In the genomic region with DNA sequence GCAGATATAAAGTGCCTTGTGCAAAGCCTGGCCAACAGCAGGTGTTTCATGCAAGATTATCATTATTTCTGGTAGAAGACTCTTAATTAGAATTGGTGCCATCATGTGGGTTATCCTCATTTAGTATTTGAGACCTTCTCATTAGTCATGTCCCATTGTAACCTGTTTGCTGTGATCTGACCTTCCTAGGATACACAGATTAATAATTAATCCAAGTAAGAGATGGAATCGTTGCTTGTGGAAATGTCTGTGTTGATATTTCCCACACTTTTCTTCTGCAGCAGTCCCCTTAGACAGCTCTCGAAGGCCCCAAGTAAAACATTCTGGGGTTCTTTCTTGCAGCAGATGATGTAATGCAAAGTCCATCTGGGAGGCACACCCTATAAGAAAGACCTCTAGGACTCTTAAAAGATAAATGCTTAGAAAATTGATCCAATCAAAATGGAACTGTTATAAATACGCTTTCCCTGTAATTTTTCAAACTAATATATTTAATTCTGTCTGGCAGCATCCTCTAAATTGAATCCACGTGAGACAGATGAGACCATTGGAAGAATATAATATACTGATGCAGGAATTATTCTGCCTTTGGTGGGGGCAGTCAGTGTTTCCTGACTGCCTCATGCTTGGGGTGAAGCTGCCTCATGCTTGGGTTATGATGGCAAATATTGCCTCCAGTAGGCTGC, we compare ENCODE assay signal across 1 cellular context.
A peak's percentile ranks its signal among the peaks of the same experiment; 100 is the strongest.
TF ChIP-seq lines count a peak whose summit lies in the region.

No MANE protein-coding gene starts in this region.

TF ChIP-seq in HepG2, 621 proteins besides CTCF, POLR2A, EP300 and RAD21 (continued from another document):
- TF ChIP-seq, protein P1, sequence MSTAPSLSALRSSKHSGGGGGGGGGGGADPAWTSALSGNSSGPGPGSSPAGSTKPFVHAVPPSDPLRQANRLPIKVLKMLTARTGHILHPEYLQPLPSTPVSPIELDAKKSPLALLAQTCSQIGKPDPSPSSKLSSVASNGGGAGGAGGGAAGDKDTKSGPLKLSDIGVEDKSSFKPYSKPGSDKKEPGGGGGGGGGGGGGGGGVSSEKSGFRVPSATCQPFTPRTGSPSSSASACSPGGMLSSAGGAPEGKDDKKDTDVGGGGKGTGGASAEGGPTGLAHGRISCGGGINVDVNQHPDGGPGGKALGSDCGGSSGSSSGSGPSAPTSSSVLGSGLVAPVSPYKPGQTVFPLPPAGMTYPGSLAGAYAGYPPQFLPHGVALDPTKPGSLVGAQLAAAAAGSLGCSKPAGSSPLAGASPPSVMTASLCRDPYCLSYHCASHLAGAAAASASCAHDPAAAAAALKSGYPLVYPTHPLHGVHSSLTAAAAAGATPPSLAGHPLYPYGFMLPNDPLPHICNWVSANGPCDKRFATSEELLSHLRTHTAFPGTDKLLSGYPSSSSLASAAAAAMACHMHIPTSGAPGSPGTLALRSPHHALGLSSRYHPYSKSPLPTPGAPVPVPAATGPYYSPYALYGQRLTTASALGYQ (CRISPR knock-in tag; IDR thresholded peaks at IDR 0.05) = no peak
- TF ChIP-seq KDM2A (CRISPR knock-in tag; IDR thresholded peaks at IDR 0.05; ENCODE audit: borderline replicate concordance, low read depth) (no peak), ZNF260 (CRISPR knock-in tag; IDR thresholded peaks at IDR 0.05; ENCODE audit: borderline replicate concordance, low read depth) (no peak), MTF1 (CRISPR knock-in tag; IDR thresholded peaks at IDR 0.05) (no peak), ZBTB8A (CRISPR knock-in tag; IDR thresholded peaks at IDR 0.05; ENCODE audit: borderline replicate concordance, low read depth) (no peak), ZSCAN9 (CRISPR knock-in tag; IDR thresholded peaks at IDR 0.05; ENCODE audit: borderline replicate concordance) (no peak), HNRNPUL1 (IDR thresholded peaks at IDR 0.05; ENCODE audit: low read depth, low read length) (0 out of 2 replicates have a peak, but pooled peaks have one; percentile 65), TEAD2 (CRISPR knock-in tag; IDR thresholded peaks at IDR 0.05) (no peak), FLYWCH1 (CRISPR knock-in tag; IDR thresholded peaks at IDR 0.05) (no peak), TOPORS (CRISPR knock-in tag; IDR thresholded peaks at IDR 0.05) (no peak)
- TF ChIP-seq, protein P2, sequence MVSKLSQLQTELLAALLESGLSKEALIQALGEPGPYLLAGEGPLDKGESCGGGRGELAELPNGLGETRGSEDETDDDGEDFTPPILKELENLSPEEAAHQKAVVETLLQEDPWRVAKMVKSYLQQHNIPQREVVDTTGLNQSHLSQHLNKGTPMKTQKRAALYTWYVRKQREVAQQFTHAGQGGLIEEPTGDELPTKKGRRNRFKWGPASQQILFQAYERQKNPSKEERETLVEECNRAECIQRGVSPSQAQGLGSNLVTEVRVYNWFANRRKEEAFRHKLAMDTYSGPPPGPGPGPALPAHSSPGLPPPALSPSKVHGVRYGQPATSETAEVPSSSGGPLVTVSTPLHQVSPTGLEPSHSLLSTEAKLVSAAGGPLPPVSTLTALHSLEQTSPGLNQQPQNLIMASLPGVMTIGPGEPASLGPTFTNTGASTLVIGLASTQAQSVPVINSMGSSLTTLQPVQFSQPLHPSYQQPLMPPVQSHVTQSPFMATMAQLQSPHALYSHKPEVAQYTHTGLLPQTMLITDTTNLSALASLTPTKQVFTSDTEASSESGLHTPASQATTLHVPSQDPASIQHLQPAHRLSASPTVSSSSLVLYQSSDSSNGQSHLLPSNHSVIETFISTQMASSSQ (IDR thresholded peaks at IDR 0.05; ENCODE audit: low read depth) = peak; percentile 81
- TF ChIP-seq, protein P2 (CRISPR knock-in tag; IDR thresholded peaks at IDR 0.05; ENCODE audit: borderline replicate concordance) = no peak; the same call in 1 of the 2 replicates
- TF ChIP-seq, protein P3, sequence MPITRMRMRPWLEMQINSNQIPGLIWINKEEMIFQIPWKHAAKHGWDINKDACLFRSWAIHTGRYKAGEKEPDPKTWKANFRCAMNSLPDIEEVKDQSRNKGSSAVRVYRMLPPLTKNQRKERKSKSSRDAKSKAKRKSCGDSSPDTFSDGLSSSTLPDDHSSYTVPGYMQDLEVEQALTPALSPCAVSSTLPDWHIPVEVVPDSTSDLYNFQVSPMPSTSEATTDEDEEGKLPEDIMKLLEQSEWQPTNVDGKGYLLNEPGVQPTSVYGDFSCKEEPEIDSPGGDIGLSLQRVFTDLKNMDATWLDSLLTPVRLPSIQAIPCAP (CRISPR knock-in tag; IDR thresholded peaks at IDR 0.05; ENCODE audit: low read depth) = no peak
- TF ChIP-seq, protein P4, sequence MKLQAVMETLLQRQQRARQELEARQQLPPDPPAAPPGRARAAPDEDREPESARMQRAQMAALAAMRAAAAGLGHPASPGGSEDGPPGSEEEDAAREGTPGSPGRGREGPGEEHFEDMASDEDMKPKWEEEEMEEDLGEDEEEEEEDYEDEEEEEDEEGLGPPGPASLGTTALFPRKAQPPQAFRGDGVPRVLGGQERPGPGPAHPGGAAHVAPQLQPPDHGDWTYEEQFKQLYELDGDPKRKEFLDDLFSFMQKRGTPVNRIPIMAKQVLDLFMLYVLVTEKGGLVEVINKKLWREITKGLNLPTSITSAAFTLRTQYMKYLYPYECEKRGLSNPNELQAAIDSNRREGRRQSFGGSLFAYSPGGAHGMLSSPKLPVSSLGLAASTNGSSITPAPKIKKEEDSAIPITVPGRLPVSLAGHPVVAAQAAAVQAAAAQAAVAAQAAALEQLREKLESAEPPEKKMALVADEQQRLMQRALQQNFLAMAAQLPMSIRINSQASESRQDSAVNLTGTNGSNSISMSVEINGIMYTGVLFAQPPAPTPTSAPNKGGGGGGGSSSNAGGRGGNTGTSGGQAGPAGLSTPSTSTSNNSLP (IDR thresholded peaks at IDR 0.05; ENCODE audit: low read depth, low read length) = peak; percentile 45; the same call in 1 of the 2 replicates
